ENCODE assay signal across 15 cellular contexts in the genomic region with DNA sequence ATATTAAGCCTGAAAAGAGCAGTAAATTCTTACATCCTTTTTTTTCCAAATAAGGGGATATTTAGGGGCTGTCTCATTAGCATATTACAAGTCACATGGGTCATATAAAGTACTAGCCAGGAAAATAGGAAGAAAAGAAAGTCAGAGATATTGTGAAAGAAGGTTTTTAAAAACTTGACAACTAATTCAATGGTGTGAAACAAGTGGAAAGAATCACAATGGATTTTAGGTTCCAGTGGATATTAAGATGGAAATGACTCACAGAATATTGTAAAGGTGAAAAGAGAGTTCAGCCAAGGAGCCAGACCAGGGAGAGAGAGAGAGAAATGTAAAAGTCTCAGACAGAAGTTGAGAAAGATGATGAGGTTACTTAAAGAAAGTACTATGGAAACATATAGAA.
DNase-seq lines count a peak whose midpoint lies in the region; ATAC-seq and TF ChIP-seq lines count a peak whose summit lies in the region.
"Had no signal": no experiment of that assay in that cellular context is flagged by ENCODE, and none has a peak within 500 bp of the region (broad histone marks: within the 10 kb centered on the region; RNA-seq: fewer than 3 reads in every experiment).

No MANE protein-coding gene starts in this region.

- H3K36me3 Mint-ChIP-seq in WTC11 = no peaks in the 10 kb centered on the region
- no peaks in the 10 kb centered on the region for H3K36me3 Mint-ChIP-seq in activated T-helper 17 cell treated with anti-CD3 and anti-CD28 coated beads, Interleukin-2, amount 50 U/mL, for 72 hours (ENCODE audit: low read depth)
- H3K36me3 Mint-ChIP-seq: CD14-positive monocyte; CD4-positive, alpha-beta memory T cell had no signal

- no peak overlapping the region for H3K4me3 Mint-ChIP-seq in WTC11
- H3K4me3 Mint-ChIP-seq in activated T-helper 17 cell treated with anti-CD3 and anti-CD28 coated beads, Interleukin-2, amount 50 U/mL, for 72 hours = no peak overlapping the region
- H3K4me3 Mint-ChIP-seq: CD14-positive monocyte; CD4-positive, alpha-beta memory T cell had no signal

- no peaks in the 10 kb centered on the region for H3K79me2 ChIP-seq in SK-N-SH (ENCODE audit: insufficient read depth)

- H3K4me2 ChIP-seq in SK-N-SH = no peak overlapping the region
- H3K4me2 ChIP-seq: BLaER1 had no signal

- no peaks in the 10 kb centered on the region for H3K36me3 ChIP-seq in SK-N-SH (replicated peaks in 1 of 2; ENCODE audit: control insufficient read depth in 1 of 2, insufficient read depth in 2 of 2, low read length in 1 of 2)
- H3K36me3 ChIP-seq: BLaER1 had no signal

- no peak for TF ChIP-seq CTCF in SK-N-SH (IDR thresholded peaks at IDR 0.05)
- TF ChIP-seq CTCF in WTC11 (IDR thresholded peaks at IDR 0.05) = no peak

- TF ChIP-seq EP300 in SK-N-SH (IDR thresholded peaks at IDR 0.05; ENCODE audit: borderline replicate concordance in 1 of 2, low read depth in 1 of 2, low read length in 1 of 2) = no peak

- H3K27ac ChIP-seq in SK-N-SH (ENCODE audit: low read depth in 2 of 2, low read length in 1 of 2) = no peak overlapping the region
- H3K27ac ChIP-seq: 22Rv1, BLaER1, HL-60 had no signal

- H3K27me3 ChIP-seq in SK-N-SH (ENCODE audit: insufficient read depth) = no peaks in the 10 kb centered on the region
- H3K27me3 ChIP-seq: BLaER1 had no signal

- POLR2A ChIA-PET in SK-N-SH (lab: Yijun Ruan, JAX) (no interaction called here), WTC11 (lab: Charles Lee) (no interaction called here)

- no peak for TF ChIP-seq RAD21 in SK-N-SH (IDR thresholded peaks at IDR 0.05; ENCODE audit: low read length)

- no peaks in the 10 kb centered on the region for H3F3A ChIP-seq in SK-N-SH (replicated peaks; ENCODE audit: insufficient read depth)

- no peak overlapping the region for H3K4me3 ChIP-seq in SK-N-SH (ENCODE audit: low read depth in 2 of 2, low read length in 1 of 2)
- H3K4me3 ChIP-seq: BLaER1 had no signal

- no peak overlapping the region for H3K9ac ChIP-seq in SK-N-SH
- H3K9ac ChIP-seq: BLaER1 had no signal

- H3K9me3 ChIP-seq in SK-N-SH = no peaks in the 10 kb centered on the region
- H3K9me3 ChIP-seq: BLaER1 had no signal

- no peak for ATAC-seq in SK-N-SH treated with all-trans-retinoic acid at 6 μM for 48 hours
- no peak for ATAC-seq in WTC11
- ATAC-seq in GM18519 (IDR thresholded peaks at IDR 0.05; ENCODE audit: low FRiP score, unreplicated experiment) = no peak
- ATAC-seq in activated T-helper 17 cell treated with anti-CD3 and anti-CD28 coated beads, Interleukin-2, amount 50 U/mL, for 72 hours (replicated peaks) = no peak

- 0 out of 2 replicates have a peak overlapping the region, but pooled peaks have one; percentile 22 for H2AFZ ChIP-seq in SK-N-SH (ENCODE audit: low read depth)

- no peaks in the 10 kb centered on the region for H3K4me1 ChIP-seq in SK-N-SH (ENCODE audit: control insufficient read depth in 1 of 2, insufficient read depth in 2 of 2, low read depth in 1 of 2, low read length in 1 of 2)
- H3K4me1 ChIP-seq: BLaER1 had no signal

- DNase-seq in SK-N-SH (no peak), WTC11 (ENCODE audit: low spot score) (no peak), kidney glomerular epithelial cell (lab: John Stamatoyannopoulos, UW) (peak; percentile 2)
- DNase-seq in activated CD4-positive, CD25-positive, alpha-beta regulatory T cell treated with anti-CD3 and anti-CD28 coated beads, Interleukin-2, amount 50 U/mL, for 72 hours = no peak
- DNase-seq: CD4-positive, alpha-beta memory T cell; DMS79 treated with DMSO at 0.1 percent for 48 hours; GF-D8; HCEC 1CT had no signal

- no peaks in the 10 kb centered on the region for H4K20me1 ChIP-seq in SK-N-SH (ENCODE audit: insufficient read depth)
- H4K20me1 ChIP-seq: BLaER1 had no signal

- peaks cover 17% of the 10 kb centered on the region for H3K9me3 Mint-ChIP-seq in WTC11
- peaks cover 8% of the 10 kb centered on the region for H3K9me3 Mint-ChIP-seq in activated T-helper 17 cell treated with anti-CD3 and anti-CD28 coated beads, Interleukin-2, amount 50 U/mL, for 72 hours

- H3K9me2 ChIP-seq in SK-N-SH = no peaks in the 10 kb centered on the region

- peaks cover 8% of the 10 kb centered on the region for H3K4me1 Mint-ChIP-seq in WTC11
- H3K4me1 Mint-ChIP-seq in activated T-helper 17 cell treated with anti-CD3 and anti-CD28 coated beads, Interleukin-2, amount 50 U/mL, for 72 hours = no peaks in the 10 kb centered on the region
- H3K4me1 Mint-ChIP-seq: CD14-positive monocyte; CD4-positive, alpha-beta memory T cell had no signal

- H3K27me3 Mint-ChIP-seq in WTC11 (ENCODE audit: low read depth) = no peaks in the 10 kb centered on the region
- H3K27me3 Mint-ChIP-seq in activated T-helper 17 cell treated with anti-CD3 and anti-CD28 coated beads, Interleukin-2, amount 50 U/mL, for 72 hours = no peaks in the 10 kb centered on the region

- H3K27ac Mint-ChIP-seq in WTC11 = peak overlapping the region; percentile 5; the same call in 1 of the 2 replicates
- H3K27ac Mint-ChIP-seq in activated T-helper 17 cell treated with anti-CD3 and anti-CD28 coated beads, Interleukin-2, amount 50 U/mL, for 72 hours = no peak overlapping the region
- H3K27ac Mint-ChIP-seq: CD14-positive monocyte; CD4-positive, alpha-beta memory T cell had no signal

- CTCF ChIA-PET in SK-N-SH (lab: Yijun Ruan, JAX) (no interaction called here), WTC11 (lab: Charles Lee) (no interaction called here)

TF ChIP-seq in SK-N-SH, 30 proteins besides CTCF, POLR2A, EP300 and RAD21 (continues in another document):
- TF ChIP-seq GATA2 (CRISPR knock-in tag; IDR thresholded peaks at IDR 0.05) (no peak), NRF1 (IDR thresholded peaks at IDR 0.05; ENCODE audit: low read depth, low read length) (no peak), FOSL2 (IDR thresholded peaks at IDR 0.05; ENCODE audit: borderline replicate concordance, low read depth) (no peak), FOXJ3 (CRISPR knock-in tag; IDR thresholded peaks at IDR 0.05) (no peak), TCF12 (IDR thresholded peaks at IDR 0.05) (no peak), MEF2A (IDR thresholded peaks at IDR 0.05; ENCODE audit: borderline replicate concordance, low read depth) (no peak), SMC3 (IDR thresholded peaks at IDR 0.05; ENCODE audit: low read depth, low read length) (no peak)
- TF ChIP-seq, protein P1, sequence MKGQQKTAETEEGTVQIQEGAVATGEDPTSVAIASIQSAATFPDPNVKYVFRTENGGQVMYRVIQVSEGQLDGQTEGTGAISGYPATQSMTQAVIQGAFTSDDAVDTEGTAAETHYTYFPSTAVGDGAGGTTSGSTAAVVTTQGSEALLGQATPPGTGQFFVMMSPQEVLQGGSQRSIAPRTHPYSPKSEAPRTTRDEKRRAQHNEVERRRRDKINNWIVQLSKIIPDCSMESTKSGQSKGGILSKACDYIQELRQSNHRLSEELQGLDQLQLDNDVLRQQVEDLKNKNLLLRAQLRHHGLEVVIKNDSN (IDR thresholded peaks at IDR 0.05; ENCODE audit: borderline replicate concordance, low read depth) = no peak
- TF ChIP-seq, protein P2, sequence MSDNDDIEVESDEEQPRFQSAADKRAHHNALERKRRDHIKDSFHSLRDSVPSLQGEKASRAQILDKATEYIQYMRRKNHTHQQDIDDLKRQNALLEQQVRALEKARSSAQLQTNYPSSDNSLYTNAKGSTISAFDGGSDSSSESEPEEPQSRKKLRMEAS (IDR thresholded peaks at IDR 0.05; ENCODE audit: low read depth) = no peak

TF ChIP-seq in SK-N-SH treated with all-trans-retinoic acid at 6 μM for 48 hours, 23 proteins besides CTCF, POLR2A, EP300 and RAD21 (continues in another document):
- TF ChIP-seq, protein P3, sequence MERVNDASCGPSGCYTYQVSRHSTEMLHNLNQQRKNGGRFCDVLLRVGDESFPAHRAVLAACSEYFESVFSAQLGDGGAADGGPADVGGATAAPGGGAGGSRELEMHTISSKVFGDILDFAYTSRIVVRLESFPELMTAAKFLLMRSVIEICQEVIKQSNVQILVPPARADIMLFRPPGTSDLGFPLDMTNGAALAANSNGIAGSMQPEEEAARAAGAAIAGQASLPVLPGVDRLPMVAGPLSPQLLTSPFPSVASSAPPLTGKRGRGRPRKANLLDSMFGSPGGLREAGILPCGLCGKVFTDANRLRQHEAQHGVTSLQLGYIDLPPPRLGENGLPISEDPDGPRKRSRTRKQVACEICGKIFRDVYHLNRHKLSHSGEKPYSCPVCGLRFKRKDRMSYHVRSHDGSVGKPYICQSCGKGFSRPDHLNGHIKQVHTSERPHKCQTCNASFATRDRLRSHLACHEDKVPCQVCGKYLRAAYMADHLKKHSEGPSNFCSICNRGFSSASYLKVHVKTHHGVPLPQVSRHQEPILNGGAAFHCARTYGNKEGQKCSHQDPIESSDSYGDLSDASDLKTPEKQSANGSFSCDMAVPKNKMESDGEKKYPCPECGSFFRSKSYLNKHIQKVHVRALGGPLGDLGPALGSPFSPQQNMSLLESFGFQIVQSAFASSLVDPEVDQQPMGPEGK (CRISPR knock-in tag; IDR thresholded peaks at IDR 0.05; ENCODE audit: borderline replicate concordance) = no peak
- no peak for TF ChIP-seq PPARA (CRISPR knock-in tag; IDR thresholded peaks at IDR 0.05; ENCODE audit: borderline replicate concordance)
- no peak for TF ChIP-seq ARNTL (CRISPR knock-in tag; IDR thresholded peaks at IDR 0.05; ENCODE audit: borderline replicate concordance, low read depth)

TF ChIP-seq in WTC11, 78 proteins besides CTCF, POLR2A, EP300 and RAD21 (continues in another document):
- TF ChIP-seq PRRX2 (CRISPR knock-in tag; IDR thresholded peaks at IDR 0.05) = no peak
- TF ChIP-seq, protein P4, sequence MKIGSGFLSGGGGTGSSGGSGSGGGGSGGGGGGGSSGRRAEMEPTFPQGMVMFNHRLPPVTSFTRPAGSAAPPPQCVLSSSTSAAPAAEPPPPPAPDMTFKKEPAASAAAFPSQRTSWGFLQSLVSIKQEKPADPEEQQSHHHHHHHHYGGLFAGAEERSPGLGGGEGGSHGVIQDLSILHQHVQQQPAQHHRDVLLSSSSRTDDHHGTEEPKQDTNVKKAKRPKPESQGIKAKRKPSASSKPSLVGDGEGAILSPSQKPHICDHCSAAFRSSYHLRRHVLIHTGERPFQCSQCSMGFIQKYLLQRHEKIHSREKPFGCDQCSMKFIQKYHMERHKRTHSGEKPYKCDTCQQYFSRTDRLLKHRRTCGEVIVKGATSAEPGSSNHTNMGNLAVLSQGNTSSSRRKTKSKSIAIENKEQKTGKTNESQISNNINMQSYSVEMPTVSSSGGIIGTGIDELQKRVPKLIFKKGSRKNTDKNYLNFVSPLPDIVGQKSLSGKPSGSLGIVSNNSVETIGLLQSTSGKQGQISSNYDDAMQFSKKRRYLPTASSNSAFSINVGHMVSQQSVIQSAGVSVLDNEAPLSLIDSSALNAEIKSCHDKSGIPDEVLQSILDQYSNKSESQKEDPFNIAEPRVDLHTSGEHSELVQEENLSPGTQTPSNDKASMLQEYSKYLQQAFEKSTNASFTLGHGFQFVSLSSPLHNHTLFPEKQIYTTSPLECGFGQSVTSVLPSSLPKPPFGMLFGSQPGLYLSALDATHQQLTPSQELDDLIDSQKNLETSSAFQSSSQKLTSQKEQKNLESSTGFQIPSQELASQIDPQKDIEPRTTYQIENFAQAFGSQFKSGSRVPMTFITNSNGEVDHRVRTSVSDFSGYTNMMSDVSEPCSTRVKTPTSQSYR (CRISPR knock-in tag; IDR thresholded peaks at IDR 0.05) = no peak
